1 cellular context compared by ENCODE assay signal in the genomic region with DNA sequence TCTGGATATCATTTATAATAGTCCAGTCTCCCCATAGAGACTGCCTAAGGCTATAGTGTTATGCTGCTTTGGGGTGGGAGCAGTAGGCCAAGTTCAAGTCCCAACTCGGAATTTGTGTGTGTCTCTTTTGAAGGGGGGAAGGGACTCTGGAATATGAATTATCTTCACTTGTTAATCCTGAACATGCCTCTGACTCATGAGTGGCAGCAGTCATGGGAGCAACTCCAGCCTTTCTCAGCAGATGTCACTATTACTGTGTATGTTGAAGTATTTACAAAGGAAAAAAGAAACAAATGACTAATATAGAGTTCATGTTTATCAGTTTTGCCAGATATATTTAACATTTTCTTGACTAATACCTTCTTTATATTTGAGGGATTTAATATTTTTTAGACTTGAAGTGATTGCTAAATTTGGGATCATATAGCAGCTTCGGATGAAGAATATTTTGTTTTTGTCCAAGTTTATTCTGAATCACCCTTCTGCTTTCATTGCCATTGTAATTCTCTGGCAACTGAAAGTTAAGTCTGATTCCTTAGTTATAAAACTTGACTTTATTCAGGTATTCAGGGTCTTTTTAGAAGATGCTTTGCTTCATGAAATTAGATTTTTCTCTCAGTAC.
TF ChIP-seq lines count a peak whose summit lies in the region.

No MANE protein-coding gene starts in this region.

TF ChIP-seq in HepG2, 621 proteins besides CTCF, POLR2A, EP300 and RAD21 (continued from another document):
- TF ChIP-seq, protein P1, sequence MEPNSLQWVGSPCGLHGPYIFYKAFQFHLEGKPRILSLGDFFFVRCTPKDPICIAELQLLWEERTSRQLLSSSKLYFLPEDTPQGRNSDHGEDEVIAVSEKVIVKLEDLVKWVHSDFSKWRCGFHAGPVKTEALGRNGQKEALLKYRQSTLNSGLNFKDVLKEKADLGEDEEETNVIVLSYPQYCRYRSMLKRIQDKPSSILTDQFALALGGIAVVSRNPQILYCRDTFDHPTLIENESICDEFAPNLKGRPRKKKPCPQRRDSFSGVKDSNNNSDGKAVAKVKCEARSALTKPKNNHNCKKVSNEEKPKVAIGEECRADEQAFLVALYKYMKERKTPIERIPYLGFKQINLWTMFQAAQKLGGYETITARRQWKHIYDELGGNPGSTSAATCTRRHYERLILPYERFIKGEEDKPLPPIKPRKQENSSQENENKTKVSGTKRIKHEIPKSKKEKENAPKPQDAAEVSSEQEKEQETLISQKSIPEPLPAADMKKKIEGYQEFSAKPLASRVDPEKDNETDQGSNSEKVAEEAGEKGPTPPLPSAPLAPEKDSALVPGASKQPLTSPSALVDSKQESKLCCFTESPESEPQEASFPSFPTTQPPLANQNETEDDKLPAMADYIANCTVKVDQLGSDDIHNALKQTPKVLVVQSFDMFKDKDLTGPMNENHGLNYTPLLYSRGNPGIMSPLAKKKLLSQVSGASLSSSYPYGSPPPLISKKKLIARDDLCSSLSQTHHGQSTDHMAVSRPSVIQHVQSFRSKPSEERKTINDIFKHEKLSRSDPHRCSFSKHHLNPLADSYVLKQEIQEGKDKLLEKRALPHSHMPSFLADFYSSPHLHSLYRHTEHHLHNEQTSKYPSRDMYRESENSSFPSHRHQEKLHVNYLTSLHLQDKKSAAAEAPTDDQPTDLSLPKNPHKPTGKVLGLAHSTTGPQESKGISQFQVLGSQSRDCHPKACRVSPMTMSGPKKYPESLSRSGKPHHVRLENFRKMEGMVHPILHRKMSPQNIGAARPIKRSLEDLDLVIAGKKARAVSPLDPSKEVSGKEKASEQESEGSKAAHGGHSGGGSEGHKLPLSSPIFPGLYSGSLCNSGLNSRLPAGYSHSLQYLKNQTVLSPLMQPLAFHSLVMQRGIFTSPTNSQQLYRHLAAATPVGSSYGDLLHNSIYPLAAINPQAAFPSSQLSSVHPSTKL (CRISPR knock-in tag; IDR thresholded peaks at IDR 0.05), result 0 out of 2 replicates have a peak, but pooled peaks have one; percentile 38
- TF ChIP-seq, protein P2, sequence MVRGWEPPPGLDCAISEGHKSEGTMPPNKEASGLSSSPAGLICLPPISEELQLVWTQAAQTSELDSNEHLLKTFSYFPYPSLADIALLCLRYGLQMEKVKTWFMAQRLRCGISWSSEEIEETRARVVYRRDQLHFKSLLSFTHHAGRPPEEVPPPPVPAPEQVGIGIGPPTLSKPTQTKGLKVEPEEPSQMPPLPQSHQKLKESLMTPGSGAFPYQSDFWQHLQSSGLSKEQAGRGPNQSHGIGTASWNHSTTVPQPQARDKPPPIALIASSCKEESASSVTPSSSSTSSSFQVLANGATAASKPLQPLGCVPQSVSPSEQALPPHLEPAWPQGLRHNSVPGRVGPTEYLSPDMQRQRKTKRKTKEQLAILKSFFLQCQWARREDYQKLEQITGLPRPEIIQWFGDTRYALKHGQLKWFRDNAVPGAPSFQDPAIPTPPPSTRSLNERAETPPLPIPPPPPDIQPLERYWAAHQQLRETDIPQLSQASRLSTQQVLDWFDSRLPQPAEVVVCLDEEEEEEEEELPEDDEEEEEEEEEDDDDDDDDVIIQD (CRISPR knock-in tag; IDR thresholded peaks at IDR 0.05; ENCODE audit: low read depth), result peak; percentile 42; the same call in 1 of the 2 replicates
- no peak for TF ChIP-seq MIXL1 (CRISPR knock-in tag; IDR thresholded peaks at IDR 0.05)
- TF ChIP-seq, protein P3, sequence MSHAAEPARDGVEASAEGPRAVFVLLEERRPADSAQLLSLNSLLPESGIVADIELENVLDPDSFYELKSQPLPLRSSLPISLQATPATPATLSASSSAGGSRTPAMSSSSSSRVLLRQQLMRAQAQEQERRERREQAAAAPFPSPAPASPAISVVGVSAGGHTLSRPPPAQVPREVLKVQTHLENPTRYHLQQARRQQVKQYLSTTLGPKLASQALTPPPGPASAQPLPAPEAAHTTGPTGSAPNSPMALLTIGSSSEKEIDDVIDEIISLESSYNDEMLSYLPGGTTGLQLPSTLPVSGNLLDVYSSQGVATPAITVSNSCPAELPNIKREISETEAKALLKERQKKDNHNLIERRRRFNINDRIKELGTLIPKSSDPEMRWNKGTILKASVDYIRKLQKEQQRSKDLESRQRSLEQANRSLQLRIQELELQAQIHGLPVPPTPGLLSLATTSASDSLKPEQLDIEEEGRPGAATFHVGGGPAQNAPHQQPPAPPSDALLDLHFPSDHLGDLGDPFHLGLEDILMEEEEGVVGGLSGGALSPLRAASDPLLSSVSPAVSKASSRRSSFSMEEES (CRISPR knock-in tag; IDR thresholded peaks at IDR 0.05), result no peak
- no peak for TF ChIP-seq MAF1 (CRISPR knock-in tag; IDR thresholded peaks at IDR 0.05; ENCODE audit: borderline replicate concordance)
- TF ChIP-seq MTF1 (CRISPR knock-in tag; IDR thresholded peaks at IDR 0.05), result no peak
- no peak for TF ChIP-seq ZFP36L2 (CRISPR knock-in tag; IDR thresholded peaks at IDR 0.05)
- no peak for TF ChIP-seq RBM39 (IDR thresholded peaks at IDR 0.05; ENCODE audit: low read depth, low read length, poor library complexity, severe bottlenecking)
- TF ChIP-seq ZEB1 (IDR thresholded peaks at IDR 0.05; ENCODE audit: insufficient replicate concordance, low read depth), result no peak
- TF ChIP-seq NR2F1 (CRISPR knock-in tag; IDR thresholded peaks at IDR 0.05), result peak in 1 of 2 experiments; percentile 50; a peak in 2 of 4 replicates
- TF ChIP-seq FOXP1 (IDR thresholded peaks at IDR 0.05), result no peak
- TF ChIP-seq FOXP1 (CRISPR knock-in tag; IDR thresholded peaks at IDR 0.05), result no peak
- TF ChIP-seq STAG1 (CRISPR knock-in tag; IDR thresholded peaks at IDR 0.05), result peak; percentile 86
- no peak for TF ChIP-seq JUN (CRISPR knock-in tag; IDR thresholded peaks at IDR 0.05)
- peak; percentile 43 for TF ChIP-seq TEAD3 (CRISPR knock-in tag; optimal IDR thresholded peaks at IDR 0.05; ENCODE audit: borderline replicate concordance)
- TF ChIP-seq, protein P4, sequence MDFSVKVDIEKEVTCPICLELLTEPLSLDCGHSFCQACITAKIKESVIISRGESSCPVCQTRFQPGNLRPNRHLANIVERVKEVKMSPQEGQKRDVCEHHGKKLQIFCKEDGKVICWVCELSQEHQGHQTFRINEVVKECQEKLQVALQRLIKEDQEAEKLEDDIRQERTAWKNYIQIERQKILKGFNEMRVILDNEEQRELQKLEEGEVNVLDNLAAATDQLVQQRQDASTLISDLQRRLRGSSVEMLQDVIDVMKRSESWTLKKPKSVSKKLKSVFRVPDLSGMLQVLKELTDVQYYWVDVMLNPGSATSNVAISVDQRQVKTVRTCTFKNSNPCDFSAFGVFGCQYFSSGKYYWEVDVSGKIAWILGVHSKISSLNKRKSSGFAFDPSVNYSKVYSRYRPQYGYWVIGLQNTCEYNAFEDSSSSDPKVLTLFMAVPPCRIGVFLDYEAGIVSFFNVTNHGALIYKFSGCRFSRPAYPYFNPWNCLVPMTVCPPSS (IDR thresholded peaks at IDR 0.05), result no peak
- TF ChIP-seq, protein P5, sequence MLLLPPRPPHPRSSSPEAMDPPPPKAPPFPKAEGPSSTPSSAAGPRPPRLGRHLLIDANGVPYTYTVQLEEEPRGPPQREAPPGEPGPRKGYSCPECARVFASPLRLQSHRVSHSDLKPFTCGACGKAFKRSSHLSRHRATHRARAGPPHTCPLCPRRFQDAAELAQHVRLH (CRISPR knock-in tag; IDR thresholded peaks at IDR 0.05; ENCODE audit: borderline replicate concordance, low read depth), result no peak
- TF ChIP-seq, protein P6, sequence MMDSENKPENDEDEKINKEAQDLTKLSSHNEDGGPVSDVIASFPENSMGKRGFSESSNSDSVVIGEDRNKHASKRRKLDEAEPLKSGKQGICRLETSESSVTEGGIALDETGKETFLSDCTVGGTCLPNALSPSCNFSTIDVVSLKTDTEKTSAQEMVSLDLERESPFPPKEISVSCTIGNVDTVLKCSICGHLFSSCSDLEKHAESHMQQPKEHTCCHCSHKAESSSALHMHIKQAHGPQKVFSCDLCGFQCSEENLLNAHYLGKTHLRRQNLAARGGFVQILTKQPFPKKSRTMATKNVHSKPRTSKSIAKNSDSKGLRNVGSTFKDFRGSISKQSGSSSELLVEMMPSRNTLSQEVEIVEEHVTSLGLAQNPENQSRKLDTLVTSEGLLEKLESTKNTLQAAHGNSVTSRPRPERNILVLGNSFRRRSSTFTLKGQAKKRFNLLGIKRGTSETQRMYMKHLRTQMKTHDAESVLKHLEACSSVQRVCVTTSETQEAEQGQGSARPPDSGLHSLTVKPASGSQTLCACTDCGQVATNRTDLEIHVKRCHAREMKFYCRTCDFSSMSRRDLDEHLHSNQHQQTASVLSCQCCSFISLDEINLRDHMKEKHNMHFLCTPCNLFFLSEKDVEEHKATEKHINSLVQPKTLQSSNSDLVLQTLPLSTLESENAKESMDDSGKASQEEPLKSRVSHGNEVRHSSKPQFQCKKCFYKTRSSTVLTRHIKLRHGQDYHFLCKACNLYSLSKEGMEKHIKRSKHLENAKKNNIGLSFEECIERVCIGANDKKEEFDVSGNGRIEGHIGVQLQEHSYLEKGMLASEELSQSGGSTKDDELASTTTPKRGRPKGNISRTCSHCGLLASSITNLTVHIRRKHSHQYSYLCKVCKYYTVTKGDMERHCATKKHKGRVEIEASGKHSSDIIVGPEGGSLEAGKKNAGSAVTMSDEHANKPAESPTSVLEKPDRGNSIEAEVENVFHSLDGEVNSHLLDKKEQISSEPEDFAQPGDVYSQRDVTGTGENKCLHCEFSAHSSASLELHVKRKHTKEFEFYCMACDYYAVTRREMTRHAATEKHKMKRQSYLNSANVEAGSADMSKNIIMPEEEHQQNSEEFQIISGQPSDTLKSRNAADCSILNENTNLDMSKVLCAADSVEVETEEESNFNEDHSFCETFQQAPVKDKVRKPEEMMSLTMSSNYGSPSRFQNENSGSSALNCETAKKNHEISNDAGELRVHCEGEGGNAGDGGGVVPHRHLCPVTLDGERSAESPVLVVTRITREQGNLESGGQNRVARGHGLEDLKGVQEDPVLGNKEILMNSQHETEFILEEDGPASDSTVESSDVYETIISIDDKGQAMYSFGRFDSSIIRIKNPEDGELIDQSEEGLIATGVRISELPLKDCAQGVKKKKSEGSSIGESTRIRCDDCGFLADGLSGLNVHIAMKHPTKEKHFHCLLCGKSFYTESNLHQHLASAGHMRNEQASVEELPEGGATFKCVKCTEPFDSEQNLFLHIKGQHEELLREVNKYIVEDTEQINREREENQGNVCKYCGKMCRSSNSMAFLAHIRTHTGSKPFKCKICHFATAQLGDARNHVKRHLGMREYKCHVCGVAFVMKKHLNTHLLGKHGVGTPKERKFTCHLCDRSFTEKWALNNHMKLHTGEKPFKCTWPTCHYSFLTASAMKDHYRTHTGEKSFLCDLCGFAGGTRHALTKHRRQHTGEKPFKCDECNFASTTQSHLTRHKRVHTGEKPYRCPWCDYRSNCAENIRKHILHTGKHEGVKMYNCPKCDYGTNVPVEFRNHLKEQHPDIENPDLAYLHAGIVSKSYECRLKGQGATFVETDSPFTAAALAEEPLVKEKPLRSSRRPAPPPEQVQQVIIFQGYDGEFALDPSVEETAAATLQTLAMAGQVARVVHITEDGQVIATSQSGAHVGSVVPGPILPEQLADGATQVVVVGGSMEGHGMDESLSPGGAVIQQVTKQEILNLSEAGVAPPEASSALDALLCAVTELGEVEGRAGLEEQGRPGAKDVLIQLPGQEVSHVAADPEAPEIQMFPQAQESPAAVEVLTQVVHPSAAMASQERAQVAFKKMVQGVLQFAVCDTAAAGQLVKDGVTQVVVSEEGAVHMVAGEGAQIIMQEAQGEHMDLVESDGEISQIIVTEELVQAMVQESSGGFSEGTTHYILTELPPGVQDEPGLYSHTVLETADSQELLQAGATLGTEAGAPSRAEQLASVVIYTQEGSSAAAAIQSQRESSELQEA (CRISPR knock-in tag; IDR thresholded peaks at IDR 0.05; ENCODE audit: not compliant biosample characterization), result no peak
- no peak for TF ChIP-seq ZNF557 (CRISPR knock-in tag; IDR thresholded peaks at IDR 0.05)
- TF ChIP-seq RFXAP (CRISPR knock-in tag; IDR thresholded peaks at IDR 0.05; ENCODE audit: borderline replicate concordance), result no peak
- TF ChIP-seq SKI (IDR thresholded peaks at IDR 0.05; ENCODE audit: partially characterized antibody), result peak; percentile 57
- TF ChIP-seq CBFB (CRISPR knock-in tag; IDR thresholded peaks at IDR 0.05), result no peak
- TF ChIP-seq FOXM1 (CRISPR knock-in tag; IDR thresholded peaks at IDR 0.05), result no peak
- TF ChIP-seq, protein P7, sequence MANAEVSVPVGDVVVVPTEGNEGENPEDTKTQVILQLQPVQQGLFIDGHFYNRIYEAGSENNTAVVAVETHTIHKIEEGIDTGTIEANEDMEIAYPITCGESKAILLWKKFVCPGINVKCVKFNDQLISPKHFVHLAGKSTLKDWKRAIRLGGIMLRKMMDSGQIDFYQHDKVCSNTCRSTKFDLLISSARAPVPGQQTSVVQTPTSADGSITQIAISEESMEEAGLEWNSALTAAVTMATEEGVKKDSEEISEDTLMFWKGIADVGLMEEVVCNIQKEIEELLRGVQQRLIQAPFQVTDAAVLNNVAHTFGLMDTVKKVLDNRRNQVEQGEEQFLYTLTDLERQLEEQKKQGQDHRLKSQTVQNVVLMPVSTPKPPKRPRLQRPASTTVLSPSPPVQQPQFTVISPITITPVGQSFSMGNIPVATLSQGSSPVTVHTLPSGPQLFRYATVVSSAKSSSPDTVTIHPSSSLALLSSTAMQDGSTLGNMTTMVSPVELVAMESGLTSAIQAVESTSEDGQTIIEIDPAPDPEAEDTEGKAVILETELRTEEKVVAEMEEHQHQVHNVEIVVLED (CRISPR knock-in tag; IDR thresholded peaks at IDR 0.05; ENCODE audit: borderline replicate concordance), result no peak
- TF ChIP-seq HOXA9 (CRISPR knock-in tag; IDR thresholded peaks at IDR 0.05; ENCODE audit: borderline replicate concordance), result no peak
- TF ChIP-seq, protein P8, sequence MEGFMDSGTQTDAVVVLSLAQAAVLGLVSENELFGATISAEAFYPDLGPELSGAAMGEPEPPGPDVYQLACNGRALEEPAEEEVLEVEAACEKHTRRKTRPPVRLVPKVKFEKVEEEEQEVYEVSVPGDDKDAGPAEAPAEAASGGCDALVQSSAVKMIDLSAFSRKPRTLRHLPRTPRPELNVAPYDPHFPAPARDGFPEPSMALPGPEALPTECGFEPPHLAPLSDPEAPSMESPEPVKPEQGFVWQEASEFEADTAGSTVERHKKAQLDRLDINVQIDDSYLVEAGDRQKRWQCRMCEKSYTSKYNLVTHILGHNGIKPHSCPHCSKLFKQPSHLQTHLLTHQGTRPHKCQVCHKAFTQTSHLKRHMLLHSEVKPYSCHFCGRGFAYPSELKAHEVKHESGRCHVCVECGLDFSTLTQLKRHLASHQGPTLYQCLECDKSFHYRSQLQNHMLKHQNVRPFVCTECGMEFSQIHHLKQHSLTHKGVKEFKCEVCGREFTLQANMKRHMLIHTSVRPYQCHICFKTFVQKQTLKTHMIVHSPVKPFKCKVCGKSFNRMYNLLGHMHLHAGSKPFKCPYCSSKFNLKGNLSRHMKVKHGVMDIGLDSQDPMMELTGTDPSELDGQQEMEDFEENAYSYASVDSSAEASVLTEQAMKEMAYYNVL (CRISPR knock-in tag; IDR thresholded peaks at IDR 0.05; ENCODE audit: borderline replicate concordance), result no peak
- 0 out of 2 replicates have a peak, but pooled peaks have one; percentile 10 for TF ChIP-seq ELF3 (CRISPR knock-in tag; IDR thresholded peaks at IDR 0.05)
